In the genomic region with DNA sequence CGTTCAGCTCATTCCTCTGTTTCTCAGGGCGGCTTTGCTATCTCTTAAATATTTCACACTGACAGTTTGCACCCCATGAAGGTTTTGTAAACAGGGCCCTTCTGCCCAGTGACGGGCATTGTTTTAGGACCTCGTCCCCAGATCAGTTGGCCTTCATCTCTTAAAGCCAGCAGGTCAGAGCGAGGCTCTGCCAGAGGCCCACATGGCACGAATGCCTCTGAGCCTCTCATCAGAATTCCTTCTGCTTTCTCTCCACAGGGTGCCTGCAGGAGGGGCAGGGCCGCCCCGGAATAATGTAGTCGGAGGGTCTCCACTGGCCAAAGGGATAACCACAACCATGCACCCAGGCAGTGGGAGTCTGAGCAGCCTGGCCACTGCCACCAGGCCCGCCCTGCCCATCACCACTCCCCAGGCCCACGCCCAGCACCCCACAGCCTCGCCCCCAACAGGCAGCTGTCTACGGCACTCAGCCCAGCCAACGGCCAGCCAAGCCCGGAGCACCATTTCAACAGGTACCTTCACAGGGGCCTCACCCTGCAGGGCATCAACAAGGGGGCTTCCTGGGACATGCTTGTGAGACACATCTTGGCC, we compare ENCODE assay signal across 10 cellular contexts.
A peak's percentile ranks its signal among the peaks of the same experiment; 100 is the strongest.
DNase-seq lines count a peak whose midpoint lies in the region; ATAC-seq and TF ChIP-seq lines count a peak whose summit lies in the region.
"Had no signal": no experiment of that assay in that cellular context is flagged by ENCODE, and none has a peak within 500 bp of the region (broad histone marks: within the 10 kb centered on the region; RNA-seq: fewer than 3 reads in every experiment).

No MANE protein-coding gene starts in this region.

- TF ChIP-seq POLR2A in gastrocnemius medialis (IDR thresholded peaks at IDR 0.05) = no peak

- no peaks in the 10 kb centered on the region for H3K27me3 ChIP-seq in GM23338 (ENCODE audit: insufficient read depth)
- no peaks in the 10 kb centered on the region for H3K27me3 ChIP-seq in adipocyte (replicated peaks; ENCODE audit: control insufficient read depth, insufficient read depth, low read length)
- no peaks in the 10 kb centered on the region for H3K27me3 ChIP-seq in right cardiac atrium (ENCODE audit: control insufficient read depth, insufficient read depth)
- H3K27me3 ChIP-seq in gastrocnemius medialis = no peaks in the 10 kb centered on the region
- no peaks in the 10 kb centered on the region for H3K27me3 ChIP-seq in PC-9 (ENCODE audit: insufficient read depth, low read depth)

- no TSS peak for BruUV-seq in PC-9 (replicated peaks; lab: Mats Ljungman, UMichigan)

- H3K27ac ChIP-seq in GM23338 (ENCODE audit: low read depth) (no peak overlapping the region), right cardiac atrium (ENCODE audit: low read length) (peak overlapping the region; percentile 79), gastrocnemius medialis (peak overlapping the region; percentile 82 to 91 (median 86)), PC-9 (no peak overlapping the region), substantia nigra (ENCODE audit: low read depth, low read length, poor library complexity, severe bottlenecking) (no peak overlapping the region)

- H2AFZ ChIP-seq in GM23338 = no peak overlapping the region
- H2AFZ ChIP-seq in PC-9 = no peak overlapping the region

- H3K4me1 Mint-ChIP-seq in GM23338 = peaks cover 4% of the 10 kb centered on the region; the same call in 1 of the 3 replicates

- H3K36me3 ChIP-seq in GM23338 (ENCODE audit: insufficient read depth) = no peaks in the 10 kb centered on the region
- peaks cover 16% of the 10 kb centered on the region for H3K36me3 ChIP-seq in adipocyte (ENCODE audit: control insufficient read depth, insufficient read depth, low read length, severe bottlenecking)
- H3K36me3 ChIP-seq in gastrocnemius medialis = peaks cover 0 to 2% of the 10 kb centered on the region in 2 donors
- H3K36me3 ChIP-seq in PC-9 (ENCODE audit: low read depth) = no peaks in the 10 kb centered on the region

- peaks cover 6% of the 10 kb centered on the region; the same call in 2 of the 3 replicates for H3K36me3 Mint-ChIP-seq in GM23338 (ENCODE audit: low read depth)

- H3K9me3 ChIP-seq in adipocyte (ENCODE audit: control insufficient read depth, low read length) (peaks cover 7% of the 10 kb centered on the region), right cardiac atrium (ENCODE audit: control insufficient read depth, low read length) (no peaks in the 10 kb centered on the region), gastrocnemius medialis (peaks cover 0 to 7% (median 0%) of the 10 kb centered on the region in 3 donors), PC-9 (ENCODE audit: insufficient read depth, low read depth) (peaks cover 12% of the 10 kb centered on the region)

- ATAC-seq in GM23338 (peak; percentile 55), right cardiac atrium (peak; percentile 5 to 6), gastrocnemius medialis (peak; percentile 38 to 43), GM21723 (IDR thresholded peaks at IDR 0.05; ENCODE audit: unreplicated experiment) (no peak)

- peaks cover 11% of the 10 kb centered on the region for H3K9me3 Mint-ChIP-seq in GM23338

- 75% methylated on average over 15 of the region's 15 CpGs for WGBS in right cardiac atrium

- H3K9ac ChIP-seq in adipocyte (ENCODE audit: low read length) = peak overlapping the region; percentile 72

- H3K79me2 ChIP-seq in GM23338 (replicated peaks; ENCODE audit: insufficient read depth) (no peaks in the 10 kb centered on the region), PC-9 (ENCODE audit: low read depth) (no peaks in the 10 kb centered on the region)

- TF ChIP-seq CTCF in GM23338 (conservative IDR thresholded peaks at IDR 0.05; ENCODE audit: low read depth in 2 of 2) (no peak), gastrocnemius medialis (IDR thresholded peaks at IDR 0.05 in 4 of 5, conservative IDR thresholded peaks at IDR 0.05 in 1 of 5) (no peak), PC-9 (conservative IDR thresholded peaks at IDR 0.05) (no peak)

- CTCF ChIA-PET in PC-9 (lab: Charles Lee) = no interaction called here

- H3F3A ChIP-seq in GM23338 (replicated peaks; ENCODE audit: low read depth) = no peaks in the 10 kb centered on the region
- H3F3A ChIP-seq in PC-9 (ENCODE audit: insufficient read depth, low read depth) = no peaks in the 10 kb centered on the region

- peaks cover 11% of the 10 kb centered on the region for H3K27me3 Mint-ChIP-seq in GM23338 (ENCODE audit: insufficient read depth, low read depth, poor library complexity)
- H3K27me3 Mint-ChIP-seq: activated naive CD8-positive, alpha-beta T cell had no signal

- no peak overlapping the region for H3K4me3 Mint-ChIP-seq in GM23338
- H3K4me3 Mint-ChIP-seq: activated naive CD8-positive, alpha-beta T cell had no signal

- H4K20me1 ChIP-seq in GM23338 (replicated peaks; ENCODE audit: insufficient read depth) = no peaks in the 10 kb centered on the region
- no peaks in the 10 kb centered on the region for H4K20me1 ChIP-seq in PC-9 (ENCODE audit: insufficient read depth)

- H3K4me3 ChIP-seq in GM23338 = no peak overlapping the region
- H3K4me3 ChIP-seq in adipocyte (ENCODE audit: low read length) = peak overlapping the region; percentile 10
- H3K4me3 ChIP-seq in right cardiac atrium (ENCODE audit: low read length) = no peak overlapping the region
- H3K4me3 ChIP-seq in gastrocnemius medialis = peak overlapping the region in 1 of 4 donors; percentile 5
- no peak overlapping the region for H3K4me3 ChIP-seq in PC-9

- no peaks in the 10 kb centered on the region for H3K9me2 ChIP-seq in GM23338 (ENCODE audit: insufficient read depth)
- no peaks in the 10 kb centered on the region for H3K9me2 ChIP-seq in PC-9 (ENCODE audit: insufficient read depth)

- H3K4me2 ChIP-seq in GM23338 (no peak overlapping the region), PC-9 (no peak overlapping the region)

- in situ Hi-C loops in gastrocnemius medialis (cut with MboI; ENCODE audit: low sequenced_read_pairs in 4 of 4) = no loop called here

- no peaks in the 10 kb centered on the region for H3K4me1 ChIP-seq in GM23338 (ENCODE audit: insufficient read depth)
- H3K4me1 ChIP-seq in adipocyte (ENCODE audit: control insufficient read depth, insufficient read depth, low read length) = peaks cover 54% of the 10 kb centered on the region
- H3K4me1 ChIP-seq in right cardiac atrium (ENCODE audit: control insufficient read depth, insufficient read depth, low read length) = peaks cover 17% of the 10 kb centered on the region
- H3K4me1 ChIP-seq in gastrocnemius medialis = peaks cover 45 to 46% of the 10 kb centered on the region in 2 donors
- H3K4me1 ChIP-seq in PC-9 (replicated peaks; ENCODE audit: insufficient read depth) = no peaks in the 10 kb centered on the region

- POLR2A ChIA-PET in PC-9 (lab: Charles Lee; ENCODE audit: unreplicated experiment) = no interaction called here

- intact Hi-C loops in right cardiac atrium (cut with DNase I) (no loop called here), gastrocnemius medialis (cut with DNase I; ENCODE audit: low total_unique reads) (loop anchor here (2.0 to 5.0 kb wide), 2 partner anchors 14 to 119 kb away; no protein-coding TSS in a partner anchor), PC-9 (cut with micrococcal nuclease; ENCODE audit: unreplicated experiment) (no loop called here)

- no peak overlapping the region for H3K27ac Mint-ChIP-seq in GM23338
- H3K27ac Mint-ChIP-seq: activated naive CD8-positive, alpha-beta T cell had no signal

- DNase-seq in GM23338 (ENCODE audit: low spot score) (no peak), adipocyte (ENCODE audit: low read depth) (no peak), right cardiac atrium (peak in 1 of 3 donors; percentile 34), gastrocnemius medialis (peak in 1 of 2 donors; percentile 44), PC-9 (no peak), NCI-H2029 treated with DMSO at 0.1 percent for 48 hours (lab: John Stamatoyannopoulos, UW) (no peak), substantia nigra (lab: John Stamatoyannopoulos, UW) (no peak)
- DNase-seq: NCI-H1436 treated with DMSO at 0.1 percent for 48 hours had no signal

TF ChIP-seq in GM23338, 12 proteins besides CTCF, POLR2A, EP300 and RAD21 (continues in another document):
- TF ChIP-seq POLR2AphosphoS5 (IDR thresholded peaks at IDR 0.05; ENCODE audit: low read depth) = no peak

Comparison
In these comparisons a context has a peak if more than half of its experiments do, and no peak if none do; other contexts are left out.
1. H3K27ac ChIP-seq: peak in right cardiac atrium (single experiment) and gastrocnemius medialis (4 of 4); none in GM23338 (single experiment), PC-9 (single experiment) and substantia nigra (single experiment).